ENCODE assay signal across 18 cellular contexts in the genomic region with DNA sequence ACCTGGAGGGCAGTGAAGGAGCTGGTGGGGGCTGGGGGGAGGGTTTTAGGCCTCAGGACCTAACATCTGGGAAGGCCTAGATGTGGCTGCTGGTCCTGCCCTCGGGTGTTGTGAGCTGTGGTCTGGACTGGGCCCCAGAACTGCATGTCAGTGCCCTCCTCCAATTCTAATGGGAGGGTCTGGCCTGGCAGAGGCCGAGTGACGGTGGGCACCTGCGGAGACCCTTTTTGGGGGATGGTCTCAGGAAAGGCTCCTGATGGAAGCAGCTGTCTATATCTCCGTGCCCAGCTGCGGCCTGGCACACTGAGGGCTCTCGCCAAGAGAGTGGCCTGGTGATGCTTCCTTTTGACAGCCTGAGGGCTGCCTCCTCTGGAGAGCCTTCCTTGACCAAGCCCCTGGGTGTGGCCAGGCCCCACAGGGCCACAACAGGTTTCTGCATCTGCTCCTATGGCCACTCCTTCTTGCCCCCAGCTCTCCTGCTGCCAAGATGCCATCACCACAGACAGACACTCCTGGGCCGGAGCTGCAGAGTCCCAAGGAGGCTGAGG. TPM values are rescaled to one million over a fixed set of nuclear protein-coding genes. Genes with fewer than 3 reads are reported as not detected.
"Had no signal": no experiment of that assay in that cellular context is flagged by ENCODE, and none has a peak within 500 bp of the region (broad histone marks: within the 10 kb centered on the region; RNA-seq: fewer than 3 reads in every experiment).

No MANE protein-coding gene starts in this region.

- H3K9ac ChIP-seq: neural progenitor cell had no signal

- H3K36me3 Mint-ChIP-seq: mesothelial cell of epicardium, neural progenitor cell had no signal

- H3K9me3 ChIP-seq: esophagus muscularis mucosa, ovary, vagina had no signal

- H3K27ac ChIP-seq: brain microvascular endothelial cell, esophagus muscularis mucosa, neural progenitor cell, ovary, tibial nerve, vagina had no signal

- H3K27ac Mint-ChIP-seq: activated CD4-positive, alpha-beta T cell treated with anti-CD3 and anti-CD28 coated beads, Interleukin-2, amount 10 ng/mL, durations not matched to agents 24 days and 14 days; activated T-helper 1 cell treated with anti-CD3 and anti-CD28 coated beads, Interleukin-12 subunit alpha, Interleukin-12 subunit beta, Interleukin-2, Interleukin-4 antibody, amounts not matched to agents 30 ng/mL and 10 ng/mL and 1 ng/mL, durations not matched to agents 14 hours and 24 hours and 36 hours; mesothelial cell of epicardium; neural progenitor cell had no signal

- DNase-seq: activated CD4-positive, alpha-beta T cell treated with anti-CD3 and anti-CD28 coated beads, Interleukin-2, amount 10 ng/mL, durations not matched to agents 24 days and 14 days; activated CD4-positive, CD25-positive, alpha-beta regulatory T cell; activated CD8-positive, alpha-beta memory T cell treated with anti-CD3 and anti-CD28 coated beads for 24 hours; activated naive CD4-positive, alpha-beta T cell; anterior cingulate cortex; brain microvascular endothelial cell; ovary; stimulated activated CD4-positive, alpha-beta T cell treated with anti-CD3 and anti-CD28 coated beads, Interleukin-1b, Interleukin-23, amount 100 ng/mL, for 48 hours had no signal

- H3K4me1 Mint-ChIP-seq: activated CD4-positive, alpha-beta T cell treated with anti-CD3 and anti-CD28 coated beads, Interleukin-2, amount 10 ng/mL, durations not matched to agents 24 days and 14 days had no signal

- H3K9me3 Mint-ChIP-seq: activated CD4-positive, alpha-beta T cell treated with anti-CD3 and anti-CD28 coated beads, Interleukin-2, amount 10 ng/mL, durations not matched to agents 24 days and 14 days; activated T-helper 1 cell treated with anti-CD3 and anti-CD28 coated beads, Interleukin-12 subunit alpha, Interleukin-12 subunit beta, Interleukin-2, Interleukin-4 antibody, amounts not matched to agents 30 ng/mL and 10 ng/mL and 1 ng/mL, durations not matched to agents 14 hours and 24 hours and 36 hours; central memory CD8-positive, alpha-beta T cell; mesothelial cell of epicardium; neural progenitor cell had no signal

- H3K27me3 ChIP-seq: ovary had no signal

- H3K4me3 Mint-ChIP-seq: activated CD4-positive, alpha-beta T cell treated with anti-CD3 and anti-CD28 coated beads, Interleukin-2, amount 10 ng/mL, durations not matched to agents 24 days and 14 days; activated T-helper 1 cell treated with anti-CD3 and anti-CD28 coated beads, Interleukin-12 subunit alpha, Interleukin-12 subunit beta, Interleukin-2, Interleukin-4 antibody, amounts not matched to agents 30 ng/mL and 10 ng/mL and 1 ng/mL, durations not matched to agents 14 hours and 24 hours and 36 hours; central memory CD8-positive, alpha-beta T cell; mesothelial cell of epicardium; neural progenitor cell had no signal

- H3K4me3 ChIP-seq: coronary artery, esophagus muscularis mucosa, lung, neural progenitor cell, ovary, tibial nerve, vagina had no signal

- H3K36me3 ChIP-seq: brain microvascular endothelial cell, esophagus muscularis mucosa, neural progenitor cell, ovary, tibial nerve, vagina had no signal

RNA-seq across cellular contexts. Expression of gene EXOC3L4, which starts 5.3 kb away (rescaled TPM):
- total RNA-seq: activated CD4-positive, alpha-beta T cell treated with anti-CD3 and anti-CD28 coated beads, Interleukin-2, amount 10 ng/mL, durations not matched to agents 24 days and 14 days; activated T-helper 1 cell treated with anti-CD3 and anti-CD28 coated beads, Interleukin-12 subunit alpha, Interleukin-12 subunit beta, Interleukin-2, Interleukin-4 antibody, amounts not matched to agents 30 ng/mL and 10 ng/mL and 1 ng/mL, durations not matched to agents 14 hours and 24 hours and 36 hours; mesothelial cell of epicardium; T-helper 2 cell treated with Interferon-gamma antibody and Interleukin-4, amounts not matched to agents 100 ng/mL and 5 ng/mL, for 36 hours had no signal

RNA-seq across cellular contexts. Expression of gene LBHD2, which starts 15.8 kb away (rescaled TPM):
- total RNA-seq: activated CD4-positive, alpha-beta T cell treated with anti-CD3 and anti-CD28 coated beads, Interleukin-2, amount 10 ng/mL, durations not matched to agents 24 days and 14 days; activated T-helper 1 cell treated with anti-CD3 and anti-CD28 coated beads, Interleukin-12 subunit alpha, Interleukin-12 subunit beta, Interleukin-2, Interleukin-4 antibody, amounts not matched to agents 30 ng/mL and 10 ng/mL and 1 ng/mL, durations not matched to agents 14 hours and 24 hours and 36 hours; esophagus muscularis mucosa; lung; mesothelial cell of epicardium; T-helper 2 cell treated with Interferon-gamma antibody and Interleukin-4, amounts not matched to agents 100 ng/mL and 5 ng/mL, for 36 hours; tibial nerve; vagina had no signal
- polyA plus RNA-seq: ovary had no signal
